ENCODE assay signal across 18 cellular contexts in genomic region chr7:111012152-111012551, GRCh38.
DNase-seq lines count a peak whose midpoint lies in the region; ATAC-seq lines count a peak whose summit lies in the region.
"Had no signal": no experiment of that assay in that cellular context is flagged by ENCODE, and none has a peak within 500 bp of the region (broad histone marks: within the 10 kb centered on the region; RNA-seq: fewer than 3 reads in every experiment).

No MANE protein-coding gene starts in this region.

- H3K36me3 Mint-ChIP-seq in activated T-cell treated with anti-CD3 and anti-CD28 coated beads, Interleukin-2, amount 50 U/mL, for 4 hours (ENCODE audit: insufficient read depth): no peaks in the 10 kb centered on the region
- no peaks in the 10 kb centered on the region for H3K36me3 Mint-ChIP-seq in activated naive CD8-positive, alpha-beta T cell treated with anti-CD3 and anti-CD28 coated beads, Interleukin-2, amount 50 U/mL, for 24 hours (ENCODE audit: low read depth)
- peaks cover 0 to 16% (median 0%) of the 10 kb centered on the region in 5 donors for H3K36me3 Mint-ChIP-seq in naive thymus-derived CD4-positive, alpha-beta T cell
- H3K36me3 Mint-ChIP-seq: stimulated activated memory B cell treated with anti-CD40 and anti-IgM and Interleukin-4, amounts not matched to agents 10 μg/mL and 1 μg/mL and 100 μg/mL, for 72 hours had no signal

- H3K4me1 Mint-ChIP-seq in activated T-cell treated with anti-CD3 and anti-CD28 coated beads, Interleukin-2, amount 50 U/mL, for 4 hours (ENCODE audit: low read depth): peaks cover 59% of the 10 kb centered on the region
- H3K4me1 Mint-ChIP-seq in activated naive CD8-positive, alpha-beta T cell treated with anti-CD3 and anti-CD28 coated beads, Interleukin-2, amount 50 U/mL, for 24 hours: peaks cover 68% of the 10 kb centered on the region
- H3K4me1 Mint-ChIP-seq in naive thymus-derived CD4-positive, alpha-beta T cell: peaks cover 34 to 67% (median 39%) of the 10 kb centered on the region in 7 donors

- H3K27me3 Mint-ChIP-seq in activated T-cell treated with anti-CD3 and anti-CD28 coated beads, Interleukin-2, amount 50 U/mL, for 4 hours (ENCODE audit: low read depth): no peaks in the 10 kb centered on the region
- H3K27me3 Mint-ChIP-seq in activated naive CD8-positive, alpha-beta T cell treated with anti-CD3 and anti-CD28 coated beads, Interleukin-2, amount 50 U/mL, for 24 hours: no peaks in the 10 kb centered on the region
- H3K27me3 Mint-ChIP-seq in naive thymus-derived CD4-positive, alpha-beta T cell: no peaks in the 10 kb centered on the region
- H3K27me3 Mint-ChIP-seq: stimulated activated memory B cell treated with anti-CD40 and anti-IgM and Interleukin-4, amounts not matched to agents 10 μg/mL and 1 μg/mL and 100 μg/mL, for 72 hours had no signal

- ATAC-seq in activated T-cell treated with anti-CD3 and anti-CD28 coated beads, Interleukin-2, amount 50 U/mL, for 4 hours: no peak
- no peak for ATAC-seq in activated naive CD8-positive, alpha-beta T cell treated with anti-CD3 and anti-CD28 coated beads, Interleukin-2, amount 50 U/mL, for 24 hours
- no peak for ATAC-seq in naive thymus-derived CD4-positive, alpha-beta T cell
- ATAC-seq in HG03354 (IDR thresholded peaks at IDR 0.05; ENCODE audit: poor library complexity, severe bottlenecking, unreplicated experiment): no peak
- ATAC-seq: left colon; pancreas; stimulated activated memory B cell treated with anti-CD40 and anti-IgM and Interleukin-4, amounts not matched to agents 10 μg/mL and 1 μg/mL and 100 μg/mL, for 72 hours had no signal

- POLR2A ChIA-PET in naive thymus-derived CD4-positive, alpha-beta T cell (lab: Charles Lee): interaction anchor here (0.7 to 6.1 kb wide), 7 partner anchors 11 to 368 kb away, joined by 3 to 42 read pairs (median 5); no protein-coding TSS in a partner anchor

- CTCF ChIA-PET in naive thymus-derived CD4-positive, alpha-beta T cell (lab: Charles Lee): interaction anchor here (0.6 to 1.0 kb wide), 4 partner anchors 8 to 75 kb away, joined by 3 to 5 read pairs (median 4); no protein-coding TSS in a partner anchor

- H3K9me3 Mint-ChIP-seq in activated T-cell treated with anti-CD3 and anti-CD28 coated beads, Interleukin-2, amount 50 U/mL, for 4 hours: no peaks in the 10 kb centered on the region
- no peaks in the 10 kb centered on the region for H3K9me3 Mint-ChIP-seq in activated naive CD8-positive, alpha-beta T cell treated with anti-CD3 and anti-CD28 coated beads, Interleukin-2, amount 50 U/mL, for 24 hours
- peaks cover 0 to 8% (median 0%) of the 10 kb centered on the region in 11 donors for H3K9me3 Mint-ChIP-seq in naive thymus-derived CD4-positive, alpha-beta T cell
- H3K9me3 Mint-ChIP-seq: H9; stimulated activated memory B cell treated with anti-CD40 and anti-IgM and Interleukin-4, amounts not matched to agents 10 μg/mL and 1 μg/mL and 100 μg/mL, for 72 hours had no signal

- H3K4me1 ChIP-seq in naive thymus-derived CD4-positive, alpha-beta T cell (ENCODE audit: control insufficient read depth in 2 of 2, insufficient read depth in 2 of 2, low read length in 2 of 2): peaks cover 13 to 74% of the 10 kb centered on the region in 2 donors
- H3K4me1 ChIP-seq: pancreas had no signal

- no peak for DNase-seq in activated T-cell treated with anti-CD3 and anti-CD28 coated beads, Interleukin-2, amount 50 U/mL, for 4 hours
- DNase-seq in activated T-cell treated with anti-CD3 and anti-CD28 coated beads for 4 hours: no peak
- DNase-seq in LHCN-M2 (ENCODE audit: low read depth): peak; percentile 5
- DNase-seq in activated naive CD8-positive, alpha-beta T cell treated with anti-CD3 and anti-CD28 coated beads, Interleukin-2, amount 50 U/mL, for 24 hours: no peak
- no peak for DNase-seq in naive thymus-derived CD4-positive, alpha-beta T cell
- no peak for DNase-seq in NCI-H1694 (lab: John Stamatoyannopoulos, UW)
- no peak for DNase-seq in NCI-H2196 treated with DMSO at 0.1 percent for 48 hours (lab: John Stamatoyannopoulos, UW; ENCODE audit: unreplicated experiment)
- DNase-seq: cortex of kidney, DMS79, H9, left colon, NCI-H2081 treated with DMSO at 0.1 percent for 48 hours, pancreas, SHP77, small intestine had no signal

- H3K36me3 ChIP-seq in naive thymus-derived CD4-positive, alpha-beta T cell (ENCODE audit: control insufficient read depth in 2 of 3, insufficient read depth in 3 of 3, low read length in 3 of 3): no peaks in the 10 kb centered on the region
- H3K36me3 ChIP-seq: pancreas had no signal

- peak overlapping the region; percentile 82 for H3K27ac ChIP-seq in naive thymus-derived CD4-positive, alpha-beta T cell (ENCODE audit: low read depth, low read length)
- H3K27ac ChIP-seq: hepatocyte, pancreas had no signal

- peak overlapping the region; percentile 88 for H3K27ac Mint-ChIP-seq in activated naive CD8-positive, alpha-beta T cell treated with anti-CD3 and anti-CD28 coated beads, Interleukin-2, amount 50 U/mL, for 24 hours
- peak overlapping the region in 6 of 9 donors; percentile 89 to 96 (median 94) for H3K27ac Mint-ChIP-seq in naive thymus-derived CD4-positive, alpha-beta T cell
- H3K27ac Mint-ChIP-seq: H9 had no signal

- H3K27me3 ChIP-seq in naive thymus-derived CD4-positive, alpha-beta T cell (ENCODE audit: control insufficient read depth in 2 of 2, insufficient read depth in 2 of 2, low read length in 2 of 2): no peaks in the 10 kb centered on the region
- H3K27me3 ChIP-seq: hepatocyte, pancreas had no signal

- intact Hi-C loops in naive thymus-derived CD4-positive, alpha-beta T cell (cut with micrococcal nuclease): loop anchor here in 1 of 2 donors (2.0 to 10.0 kb wide), 3 partner anchors 19 to 553 kb away; partner anchors contain the start of gene IMMP2L

- no peak overlapping the region for H3K4me3 ChIP-seq in naive thymus-derived CD4-positive, alpha-beta T cell (ENCODE audit: low read length)
- H3K4me3 ChIP-seq: hepatocyte, pancreas had no signal

- H3K9me3 ChIP-seq in naive thymus-derived CD4-positive, alpha-beta T cell (ENCODE audit: control insufficient read depth in 2 of 3, low read length in 3 of 3): no peaks in the 10 kb centered on the region
- H3K9me3 ChIP-seq: pancreas had no signal

- peak overlapping the region; percentile 47 for H3K4me3 Mint-ChIP-seq in activated T-cell treated with anti-CD3 and anti-CD28 coated beads, Interleukin-2, amount 50 U/mL, for 4 hours
- H3K4me3 Mint-ChIP-seq in activated naive CD8-positive, alpha-beta T cell treated with anti-CD3 and anti-CD28 coated beads, Interleukin-2, amount 50 U/mL, for 24 hours: peak overlapping the region; percentile 72
- H3K4me3 Mint-ChIP-seq in naive thymus-derived CD4-positive, alpha-beta T cell: peak overlapping the region in 8 of 10 donors; percentile 59 to 85 (median 78)
- H3K4me3 Mint-ChIP-seq: H9 had no signal
